In the genomic region with DNA sequence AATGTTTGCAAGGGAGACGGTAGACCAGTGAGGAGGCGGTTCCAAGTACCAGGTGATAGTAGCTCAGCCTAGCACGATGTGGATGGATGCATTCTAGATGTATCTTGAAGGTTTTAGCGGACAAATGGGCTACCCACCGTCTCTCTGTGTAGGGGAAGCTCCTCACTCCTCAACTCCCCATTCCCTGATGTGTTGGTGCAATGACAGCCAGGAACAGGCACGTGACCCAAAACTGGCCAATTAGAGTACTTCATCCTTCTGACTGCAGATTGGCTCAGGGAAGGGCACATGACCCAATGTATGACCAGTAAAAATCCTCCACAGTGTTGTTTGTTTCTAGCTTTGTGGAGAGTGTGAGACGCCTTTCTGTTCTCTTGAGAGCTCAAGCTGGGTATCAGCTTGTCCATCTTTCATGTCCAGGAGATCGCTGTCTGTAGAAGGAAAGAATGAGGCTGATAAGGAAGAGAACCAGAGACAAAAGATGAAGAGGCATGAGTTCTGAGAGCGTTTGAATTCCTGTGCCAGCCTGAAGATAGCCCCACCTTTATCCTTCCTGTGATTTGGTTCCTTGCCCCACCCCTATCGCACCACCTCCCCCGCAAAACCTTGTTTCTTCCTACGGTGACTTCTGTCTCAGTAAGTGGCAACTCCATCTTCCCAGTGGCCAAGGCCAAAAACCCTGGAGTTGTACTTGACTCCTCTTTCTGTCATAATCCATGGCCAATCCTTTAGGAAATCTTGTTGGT, we compare ENCODE assay signal across 9 cellular contexts. TPM values are rescaled to one million over a fixed set of nuclear protein-coding genes. Genes with fewer than 3 reads are reported as not detected.
DNase-seq lines count a peak whose midpoint lies in the region; ATAC-seq and TF ChIP-seq lines count a peak whose summit lies in the region.
"Had no signal": no experiment of that assay in that cellular context is flagged by ENCODE, and none has a peak within 500 bp of the region (broad histone marks: within the 10 kb centered on the region; RNA-seq: fewer than 3 reads in every experiment).

No MANE protein-coding gene starts in this region.

- no peaks in the 10 kb centered on the region for H3K36me3 Mint-ChIP-seq in activated naive CD8-positive, alpha-beta T cell treated with anti-CD3 and anti-CD28 coated beads, Interleukin-2, amount 10 ng/mL, durations not matched to agents 7 days and 5 days
- H3K36me3 Mint-ChIP-seq in neural progenitor cell, result no peaks in the 10 kb centered on the region

- H3K27ac ChIP-seq in HUES64 (ENCODE audit: low read depth, low read length) (peak overlapping the region; percentile 32; the same call in 1 of the 2 replicates), neural progenitor cell (peak overlapping the region; percentile 68)

- H3K9ac ChIP-seq in HUES64 (ENCODE audit: low read depth, low read length) (peak overlapping the region; percentile 55), neural progenitor cell (peak overlapping the region; percentile 19)

- H2AFZ ChIP-seq in neural progenitor cell (replicated peaks), result peak overlapping the region; percentile 52

- H3K9me3 ChIP-seq in HUES64 (ENCODE audit: insufficient read depth, low read depth, low read length) (no peaks in the 10 kb centered on the region), neural progenitor cell (ENCODE audit: low read depth) (no peaks in the 10 kb centered on the region)

- peaks cover 13% of the 10 kb centered on the region for H4K20me1 ChIP-seq in neural progenitor cell (ENCODE audit: low read depth)

- ATAC-seq in activated naive CD8-positive, alpha-beta T cell treated with anti-CD3 and anti-CD28 coated beads, Interleukin-2, amount 10 ng/mL, durations not matched to agents 7 days and 5 days (ENCODE audit: low read depth), result peak; percentile 46

- H3K4me3 Mint-ChIP-seq in activated naive CD8-positive, alpha-beta T cell treated with anti-CD3 and anti-CD28 coated beads, Interleukin-2, amount 10 ng/mL, durations not matched to agents 7 days and 5 days, result no peak overlapping the region
- H3K4me3 Mint-ChIP-seq in neural progenitor cell, result no peak overlapping the region
- H3K4me3 Mint-ChIP-seq: nephron had no signal

- peaks cover 21% of the 10 kb centered on the region for H3K27me3 ChIP-seq in HUES64 (ENCODE audit: insufficient read depth, low read length)
- H3K27me3 ChIP-seq in neural progenitor cell, result peaks cover 21% of the 10 kb centered on the region

- H3K4me3 ChIP-seq in HUES64 (ENCODE audit: low read length) (peak overlapping the region; percentile 50), neural progenitor cell (peak overlapping the region; percentile 46)

- H3K36me3 ChIP-seq in HUES64 (ENCODE audit: insufficient read depth, low read length), result no peaks in the 10 kb centered on the region
- H3K36me3 ChIP-seq in neural progenitor cell, result no peaks in the 10 kb centered on the region

- WGBS in HUES64, result 20% methylated on average over 12 of the region's 12 CpGs

- TF ChIP-seq CTCF in neural progenitor cell (IDR thresholded peaks at IDR 0.05), result no peak

- no peaks in the 10 kb centered on the region for H3K9me3 Mint-ChIP-seq in activated naive CD8-positive, alpha-beta T cell treated with anti-CD3 and anti-CD28 coated beads, Interleukin-2, amount 10 ng/mL, durations not matched to agents 7 days and 5 days
- no peaks in the 10 kb centered on the region for H3K9me3 Mint-ChIP-seq in neural progenitor cell
- H3K9me3 Mint-ChIP-seq: nephron had no signal

- no peak overlapping the region for H3K27ac Mint-ChIP-seq in activated naive CD8-positive, alpha-beta T cell treated with anti-CD3 and anti-CD28 coated beads, Interleukin-2, amount 10 ng/mL, durations not matched to agents 7 days and 5 days
- no peak overlapping the region for H3K27ac Mint-ChIP-seq in neural progenitor cell
- H3K27ac Mint-ChIP-seq: nephron had no signal

- peak overlapping the region; percentile 79 for H3K4me2 ChIP-seq in neural progenitor cell

- H3F3A ChIP-seq in neural progenitor cell (ENCODE audit: low read depth), result peaks cover 37% of the 10 kb centered on the region

- POLR2A ChIA-PET in activated naive CD8-positive, alpha-beta T cell treated with anti-CD3 and anti-CD28 coated beads, Interleukin-2, amount 10 ng/mL, durations not matched to agents 7 days and 5 days (lab: Charles Lee), result interaction anchor here (0.8 to 9.0 kb wide), 11 partner anchors 8 to 103 kb away, joined by 3 to 130 read pairs (median 6); a partner anchor contains a TSS

- peaks cover 16% of the 10 kb centered on the region for H3K4me1 Mint-ChIP-seq in activated naive CD8-positive, alpha-beta T cell treated with anti-CD3 and anti-CD28 coated beads, Interleukin-2, amount 10 ng/mL, durations not matched to agents 7 days and 5 days
- peaks cover 19% of the 10 kb centered on the region for H3K4me1 Mint-ChIP-seq in neural progenitor cell

- no peaks in the 10 kb centered on the region for H3K27me3 Mint-ChIP-seq in activated naive CD8-positive, alpha-beta T cell treated with anti-CD3 and anti-CD28 coated beads, Interleukin-2, amount 10 ng/mL, durations not matched to agents 7 days and 5 days
- H3K27me3 Mint-ChIP-seq in neural progenitor cell (ENCODE audit: insufficient read depth, low read depth), result peaks cover 3% of the 10 kb centered on the region

- H3K79me2 ChIP-seq in neural progenitor cell (ENCODE audit: low read depth), result no peaks in the 10 kb centered on the region

- H3K4me1 ChIP-seq in HUES64 (ENCODE audit: insufficient read depth, low read length) (peaks cover 12% of the 10 kb centered on the region), neural progenitor cell (peaks cover 10% of the 10 kb centered on the region)

- DNase-seq in DMS 273 (lab: John Stamatoyannopoulos, UW; ENCODE audit: unreplicated experiment) (peak; percentile 63), DMS 273 treated with DMSO at 0.1 percent for 48 hours (lab: John Stamatoyannopoulos, UW) (no peak), OCI-M2 (lab: John Stamatoyannopoulos, UW; ENCODE audit: unreplicated experiment) (peak; percentile 36), glomerular visceral epithelial cell (ENCODE audit: extremely low spot score) (peak; percentile 84), neural progenitor cell (ENCODE audit: low spot score) (peak; percentile 93), D341Med (ENCODE audit: low spot score) (no peak)
- DNase-seq in activated naive CD8-positive, alpha-beta T cell treated with anti-CD3 and anti-CD28 coated beads, Interleukin-2, amount 10 ng/mL, durations not matched to agents 7 days and 5 days, result peak; percentile 60

RNA-seq across cellular contexts. Expression of a gene that starts 2.3 kb away (rescaled TPM):
- 2.6 TPM for polyA plus RNA-seq in HUES64 (2013, experiment 1 of 2)
- polyA plus RNA-seq in HUES64 (2013, experiment 2 of 2), result 3.0 TPM
- total RNA-seq in activated naive CD8-positive, alpha-beta T cell treated with anti-CD3 and anti-CD28 coated beads, Interleukin-2, amount 10 ng/mL, durations not matched to agents 7 days and 5 days, result 10 to 100 TPM; 15.7 to 16.5 TPM
- total RNA-seq in neural progenitor cell (ENCODE audit: low replicate concordance), result 0.71 and 4.1 TPM in 2 replicates

RNA-seq across cellular contexts. Expression of a gene that starts 16.1 kb away (rescaled TPM):
- polyA plus RNA-seq in HUES64 (2013, experiment 1 of 2), result 29.8 TPM
- polyA plus RNA-seq in HUES64 (2013, experiment 2 of 2), result 35.4 TPM
- 10 to 100 TPM; 39.5 to 46.4 TPM for total RNA-seq in activated naive CD8-positive, alpha-beta T cell treated with anti-CD3 and anti-CD28 coated beads, Interleukin-2, amount 10 ng/mL, durations not matched to agents 7 days and 5 days
- total RNA-seq in neural progenitor cell (ENCODE audit: low replicate concordance), result 26.0 and 45.5 TPM in 2 replicates

RNA-seq across cellular contexts. Expression of a gene that starts 18.1 kb away (rescaled TPM):
- 119 TPM for polyA plus RNA-seq in HUES64 (2013, experiment 1 of 2)
- polyA plus RNA-seq in HUES64 (2013, experiment 2 of 2), result 134 TPM
- 100 to 1,000 TPM; 128 to 152 TPM for total RNA-seq in activated naive CD8-positive, alpha-beta T cell treated with anti-CD3 and anti-CD28 coated beads, Interleukin-2, amount 10 ng/mL, durations not matched to agents 7 days and 5 days
- 149 and 156 TPM in 2 replicates for total RNA-seq in neural progenitor cell (ENCODE audit: low replicate concordance)

RNA-seq across cellular contexts. Expression of a gene that starts 29.5 kb away (rescaled TPM):
- polyA plus RNA-seq in HUES64 (2013, experiment 1 of 2), result 14.3 TPM
- polyA plus RNA-seq in HUES64 (2013, experiment 2 of 2), result 18.9 TPM
- total RNA-seq in activated naive CD8-positive, alpha-beta T cell treated with anti-CD3 and anti-CD28 coated beads, Interleukin-2, amount 10 ng/mL, durations not matched to agents 7 days and 5 days, result 100 to 1,000 TPM; 116 to 118 TPM
- total RNA-seq in neural progenitor cell (ENCODE audit: low replicate concordance), result 9.4 and 11.7 TPM in 2 replicates

RNA-seq across cellular contexts. Expression of a gene that starts 40.0 kb away (rescaled TPM):
- polyA plus RNA-seq in HUES64 (2013, experiment 1 of 2), result 14.0 TPM
- polyA plus RNA-seq in HUES64 (2013, experiment 2 of 2), result 18.1 TPM
- 10 to 100 TPM; 52.7 to 53.6 TPM for total RNA-seq in activated naive CD8-positive, alpha-beta T cell treated with anti-CD3 and anti-CD28 coated beads, Interleukin-2, amount 10 ng/mL, durations not matched to agents 7 days and 5 days
- total RNA-seq in neural progenitor cell (ENCODE audit: low replicate concordance), result 3.2 and 11.4 TPM in 2 replicates

Comparison
In these comparisons a context has a peak if more than half of its experiments do, and no peak if none do; other contexts are left out.
1. DNase-seq: peak in DMS 273 (single experiment), OCI-M2 (single experiment), activated naive CD8-positive, alpha-beta T cell treated with anti-CD3 and anti-CD28 coated beads, Interleukin-2, amount 10 ng/mL, durations not matched to agents 7 days and 5 days (single experiment), glomerular visceral epithelial cell (single experiment) and neural progenitor cell (single experiment); none in DMS 273 treated with DMSO at 0.1 percent for 48 hours (single experiment) and D341Med (single experiment).